ENCODE assay signal across 8 cellular contexts in genomic region chr17:6752068-6752909, GRCh38. TPM values are rescaled to one million over a fixed set of nuclear protein-coding genes. Genes with fewer than 3 reads are reported as not detected.
DNase-seq lines count a peak whose midpoint lies in the region; ATAC-seq and TF ChIP-seq lines count a peak whose summit lies in the region.

No MANE protein-coding gene starts in this region.

- H3K4me3 ChIP-seq in left ventricle myocardium inferior (peak overlapping the region; percentile 12), retinal pigment epithelial cell (ENCODE audit: low read length) (no peak overlapping the region)

- TF ChIP-seq CTCF in left ventricle myocardium inferior (IDR thresholded peaks at IDR 0.05; ENCODE audit: borderline replicate concordance) (no peak), retinal pigment epithelial cell (conservative IDR thresholded peaks at IDR 0.05; ENCODE audit: low read depth, low read length) (no peak)

- POLR2A ChIA-PET in T-cell (lab: Charles Lee) = interaction anchor here in 1 of 2 donors (0.6 kb wide), 1 partner anchor 10 kb away, joined by 3 read pairs; no protein-coding TSS in a partner anchor

- no peaks in the 10 kb centered on the region for H3K27me3 Mint-ChIP-seq in activated T-cell treated with anti-CD3 and anti-CD28 coated beads, Interleukin-2, amount 50 U/mL, for 24 hours
- no peaks in the 10 kb centered on the region for H3K27me3 Mint-ChIP-seq in activated T-cell treated with anti-CD3 and anti-CD28 coated beads, Interleukin-2, amount 50 U/mL, for 4 hours (ENCODE audit: low read depth)
- H3K27me3 Mint-ChIP-seq in activated naive CD8-positive, alpha-beta T cell treated with anti-CD3 and anti-CD28 coated beads for 36 hours = no peaks in the 10 kb centered on the region
- H3K27me3 Mint-ChIP-seq in T-cell = no peaks in the 10 kb centered on the region

- no peaks in the 10 kb centered on the region for H3K9me3 ChIP-seq in left ventricle myocardium inferior (replicated peaks)

- CTCF ChIA-PET in T-cell (lab: Charles Lee) = no interaction called here

- no peak for DNase-seq in activated T-cell treated with anti-CD3 and anti-CD28 coated beads, Interleukin-2, amount 50 U/mL, for 24 hours
- no peak for DNase-seq in activated T-cell treated with anti-CD3 and anti-CD28 coated beads, Interleukin-2, amount 50 U/mL, for 4 hours
- DNase-seq in activated naive CD8-positive, alpha-beta T cell treated with anti-CD3 and anti-CD28 coated beads for 36 hours = no peak
- DNase-seq in left ventricle myocardium inferior (no peak), retinal pigment epithelial cell (ENCODE audit: low read depth) (peak; percentile 16), T-cell (no peak)

- H3K36me3 ChIP-seq in left ventricle myocardium inferior = no peaks in the 10 kb centered on the region

- H3K4me1 Mint-ChIP-seq in activated T-cell treated with anti-CD3 and anti-CD28 coated beads, Interleukin-2, amount 50 U/mL, for 24 hours (ENCODE audit: low read depth) = peaks cover 46% of the 10 kb centered on the region
- peaks cover 28% of the 10 kb centered on the region for H3K4me1 Mint-ChIP-seq in activated T-cell treated with anti-CD3 and anti-CD28 coated beads, Interleukin-2, amount 50 U/mL, for 4 hours (ENCODE audit: low read depth)
- H3K4me1 Mint-ChIP-seq in activated naive CD8-positive, alpha-beta T cell treated with anti-CD3 and anti-CD28 coated beads for 36 hours = peaks cover 39% of the 10 kb centered on the region
- H3K4me1 Mint-ChIP-seq in T-cell = peaks cover 31 to 44% (median 41%) of the 10 kb centered on the region in 3 donors

- peak overlapping the region; percentile 82 for H3K27ac Mint-ChIP-seq in activated T-cell treated with anti-CD3 and anti-CD28 coated beads, Interleukin-2, amount 50 U/mL, for 24 hours
- H3K27ac Mint-ChIP-seq in activated naive CD8-positive, alpha-beta T cell treated with anti-CD3 and anti-CD28 coated beads for 36 hours = peak overlapping the region; percentile 83
- H3K27ac Mint-ChIP-seq in T-cell = peak overlapping the region in 1 of 2 donors; percentile 87

- H3K27ac ChIP-seq in left ventricle myocardium inferior (replicated peaks) = peak overlapping the region; percentile 95

- peaks cover 8% of the 10 kb centered on the region for H3K27me3 ChIP-seq in left ventricle myocardium inferior (ENCODE audit: low read depth)

- no peaks in the 10 kb centered on the region for H3K9me3 Mint-ChIP-seq in activated T-cell treated with anti-CD3 and anti-CD28 coated beads, Interleukin-2, amount 50 U/mL, for 24 hours
- H3K9me3 Mint-ChIP-seq in activated T-cell treated with anti-CD3 and anti-CD28 coated beads, Interleukin-2, amount 50 U/mL, for 4 hours = peaks cover 3% of the 10 kb centered on the region
- H3K9me3 Mint-ChIP-seq in activated naive CD8-positive, alpha-beta T cell treated with anti-CD3 and anti-CD28 coated beads for 36 hours = peaks cover 5% of the 10 kb centered on the region
- no peaks in the 10 kb centered on the region for H3K9me3 Mint-ChIP-seq in T-cell

- H3K4me3 Mint-ChIP-seq in activated T-cell treated with anti-CD3 and anti-CD28 coated beads, Interleukin-2, amount 50 U/mL, for 24 hours = no peak overlapping the region
- H3K4me3 Mint-ChIP-seq in activated T-cell treated with anti-CD3 and anti-CD28 coated beads, Interleukin-2, amount 50 U/mL, for 4 hours = no peak overlapping the region
- no peak overlapping the region for H3K4me3 Mint-ChIP-seq in activated naive CD8-positive, alpha-beta T cell treated with anti-CD3 and anti-CD28 coated beads for 36 hours
- H3K4me3 Mint-ChIP-seq in T-cell = peak overlapping the region in 1 of 3 donors; percentile 68

- ATAC-seq in activated T-cell treated with anti-CD3 and anti-CD28 coated beads, Interleukin-2, amount 50 U/mL, for 4 hours = no peak
- ATAC-seq in T-cell (replicated peaks in 1 of 4) (no peak), HG02840 (IDR thresholded peaks at IDR 0.05; ENCODE audit: low FRiP score, unreplicated experiment) (no peak), HG03354 (IDR thresholded peaks at IDR 0.05; ENCODE audit: poor library complexity, severe bottlenecking, unreplicated experiment) (no peak)

- H3K4me1 ChIP-seq in left ventricle myocardium inferior = peaks cover 56% of the 10 kb centered on the region

- no peaks in the 10 kb centered on the region for H3K36me3 Mint-ChIP-seq in activated T-cell treated with anti-CD3 and anti-CD28 coated beads, Interleukin-2, amount 50 U/mL, for 24 hours (ENCODE audit: low read depth)
- H3K36me3 Mint-ChIP-seq in activated T-cell treated with anti-CD3 and anti-CD28 coated beads, Interleukin-2, amount 50 U/mL, for 4 hours (ENCODE audit: insufficient read depth) = peaks cover 1% of the 10 kb centered on the region
- peaks cover 4% of the 10 kb centered on the region for H3K36me3 Mint-ChIP-seq in activated naive CD8-positive, alpha-beta T cell treated with anti-CD3 and anti-CD28 coated beads for 36 hours
- peaks cover 1% of the 10 kb centered on the region for H3K36me3 Mint-ChIP-seq in T-cell

- intact Hi-C loops in left ventricle myocardium inferior (cut with micrococcal nuclease) = no loop called here

RNA-seq across cellular contexts. Expression of gene XAF1, which starts 3.6 kb away (rescaled TPM):
- 10 to 100 TPM in 1 of 3 donors, 1 to 10 TPM in 2; 3.9 to 10.1 (median 7.8) TPM for total RNA-seq in activated T-cell treated with anti-CD3 and anti-CD28 coated beads, Interleukin-2, amount 50 U/mL, for 4 hours
- total RNA-seq in activated naive CD8-positive, alpha-beta T cell treated with anti-CD3 and anti-CD28 coated beads for 36 hours = 10 to 100 TPM; 54.0 to 54.1 TPM
- 18.6 TPM for total RNA-seq in left ventricle myocardium inferior
- 100 to 1,000 TPM in 1 of 5 donors, 10 to 100 TPM in 4; 38.2 to 114 (median 72.5) TPM for total RNA-seq in T-cell

RNA-seq across cellular contexts. Expression of gene FBXO39, which starts 23.7 kb away (rescaled TPM):
- not detected for total RNA-seq in activated T-cell treated with anti-CD3 and anti-CD28 coated beads, Interleukin-2, amount 50 U/mL, for 4 hours
- total RNA-seq in activated naive CD8-positive, alpha-beta T cell treated with anti-CD3 and anti-CD28 coated beads for 36 hours = not detected
- total RNA-seq in left ventricle myocardium inferior = not detected
- 1 to 10 TPM in 1 of 5 donors, under 1 TPM in 4; 0.26 to 1.4 (median 0.53) TPM for total RNA-seq in T-cell

RNA-seq across cellular contexts. Expression of gene SLC13A5, which starts 39.1 kb away (rescaled TPM):
- total RNA-seq in activated T-cell treated with anti-CD3 and anti-CD28 coated beads, Interleukin-2, amount 50 U/mL, for 4 hours = under 1 TPM in 1 of 3 donors, not detected in 2; 0.13 TPM
- not detected for total RNA-seq in activated naive CD8-positive, alpha-beta T cell treated with anti-CD3 and anti-CD28 coated beads for 36 hours
- total RNA-seq in left ventricle myocardium inferior = not detected
- total RNA-seq in T-cell = under 1 TPM in 2 of 5 donors, not detected in 3; 0.13 TPM
